Comparison of ENCODE assay signal across 27 cellular contexts in the genomic region with DNA sequence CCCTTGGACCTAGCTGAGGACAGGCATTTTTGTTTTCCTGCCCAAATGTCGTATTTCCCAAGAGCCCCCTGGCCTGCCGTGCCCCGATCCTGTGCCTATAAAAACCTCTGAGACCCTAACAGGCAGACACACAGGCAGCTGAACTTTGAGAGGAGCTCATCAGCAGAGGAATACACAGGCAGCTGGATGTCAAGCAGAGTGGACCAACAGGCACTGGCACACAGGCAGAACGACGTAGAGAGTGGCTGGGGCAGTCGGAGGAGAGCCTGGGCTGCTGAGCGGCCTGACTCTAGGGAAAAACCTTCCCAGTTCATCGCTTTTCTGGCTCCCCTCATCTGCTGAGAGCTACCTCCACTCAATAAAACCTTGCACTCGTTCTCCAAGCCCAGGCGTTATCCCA.
"Had no signal": no experiment of that assay in that cellular context is flagged by ENCODE, and none has a peak within 500 bp of the region (broad histone marks: within the 10 kb centered on the region; RNA-seq: fewer than 3 reads in every experiment).

No MANE protein-coding gene starts in this region.

- H3K9me3 Mint-ChIP-seq: dendritic cell treated with granulocyte-macrophage colony-stimulating factor and Interleukin-4, amounts not matched to agents 40 ng/mL and 50 ng/mL, for 4 days; nephron; stimulated activated naive CD8-positive, alpha-beta T cell treated with anti-CD3 and anti-CD28 coated beads, Interleukin-15, Interleukin-2, amounts not matched to agents 100 ng/mL and 50 ng/mL, for 24 hours had no signal

- H3K27me3 ChIP-seq: colonic mucosa, foreskin keratinocyte, gastroesophageal sphincter, heart left ventricle, hepatocyte, left lung, right atrium auricular region, sigmoid colon, tibial nerve, upper lobe of left lung had no signal

- H2AFZ ChIP-seq: hepatocyte had no signal

- H3K9me3 ChIP-seq: colonic mucosa, gastroesophageal sphincter, heart left ventricle, left lung, prostate gland, right atrium auricular region, sigmoid colon, thoracic aorta, tibial nerve, upper lobe of left lung had no signal

- H3K36me3 Mint-ChIP-seq: naive thymus-derived CD4-positive, alpha-beta T cell; stimulated activated effector memory CD8-positive, alpha-beta T cell treated with anti-CD3 and anti-CD28 coated beads, Interleukin-12 subunit alpha, Interleukin-12 subunit beta, amount 100 ng/mL, for 72 hours had no signal

- H3K4me2 ChIP-seq: hepatocyte had no signal

- ATAC-seq: esophagus mucosa; foreskin keratinocyte; gastroesophageal sphincter; heart left ventricle; left lung; naive thymus-derived CD4-positive, alpha-beta T cell; stimulated activated effector memory CD8-positive, alpha-beta T cell treated with anti-CD3 and anti-CD28 coated beads, Interleukin-12 subunit alpha, Interleukin-12 subunit beta, amount 100 ng/mL, for 72 hours had no signal

- H3K4me1 ChIP-seq: colonic mucosa, foreskin keratinocyte, gastroesophageal sphincter, heart left ventricle, left lung, prostate gland, right atrium auricular region, tibial nerve, upper lobe of left lung had no signal

- H3K4me1 Mint-ChIP-seq: nephron; stimulated activated effector memory CD8-positive, alpha-beta T cell treated with anti-CD3 and anti-CD28 coated beads, Interleukin-12 subunit alpha, Interleukin-12 subunit beta, amount 100 ng/mL, for 72 hours had no signal

- H3K27ac Mint-ChIP-seq: dendritic cell treated with granulocyte-macrophage colony-stimulating factor and Interleukin-4, amounts not matched to agents 40 ng/mL and 50 ng/mL, for 4 days; endodermal cell; naive thymus-derived CD4-positive, alpha-beta T cell; nephron; stimulated activated effector memory CD8-positive, alpha-beta T cell treated with anti-CD3 and anti-CD28 coated beads, Interleukin-12 subunit alpha, Interleukin-12 subunit beta, amount 100 ng/mL, for 72 hours; stimulated activated naive CD8-positive, alpha-beta T cell treated with anti-CD3 and anti-CD28 coated beads, Interleukin-15, Interleukin-2, amounts not matched to agents 100 ng/mL and 50 ng/mL, for 24 hours had no signal

- DNase-seq: colonic mucosa; effector CD8-positive, alpha-beta T cell; endodermal cell; foreskin keratinocyte; heart left ventricle; kidney; mesenchymal stem cell; midbrain; naive thymus-derived CD4-positive, alpha-beta T cell; sigmoid colon; stimulated activated CD4-positive, alpha-beta T cell treated with anti-CD3 and anti-CD28 coated beads, Interleukin-2, amount 100 ng/mL, for 24 hours; stimulated activated CD4-positive, alpha-beta T cell treated with anti-CD3 and anti-CD28 coated beads, Interleukin-4, amount 100 ng/mL, for 24 hours; upper lobe of left lung had no signal

- H3K36me3 ChIP-seq: colonic mucosa, gastroesophageal sphincter, heart left ventricle, left lung, prostate gland, right atrium auricular region, sigmoid colon, thoracic aorta, tibial nerve, upper lobe of left lung had no signal

- FAIRE-seq: kidney, urothelium cell line had no signal

- H3K27me3 Mint-ChIP-seq: dendritic cell treated with granulocyte-macrophage colony-stimulating factor and Interleukin-4, amounts not matched to agents 40 ng/mL and 50 ng/mL, for 4 days; naive thymus-derived CD4-positive, alpha-beta T cell; stimulated activated naive CD8-positive, alpha-beta T cell treated with anti-CD3 and anti-CD28 coated beads, Interleukin-15, Interleukin-2, amounts not matched to agents 100 ng/mL and 50 ng/mL, for 24 hours had no signal

- H3K4me3 ChIP-seq: colonic mucosa, gastroesophageal sphincter, heart left ventricle, hepatocyte, left lung, prostate gland, right atrium auricular region, sigmoid colon, thoracic aorta, tibial nerve, upper lobe of left lung had no signal

- H3K4me3 Mint-ChIP-seq: dendritic cell treated with granulocyte-macrophage colony-stimulating factor and Interleukin-4, amounts not matched to agents 40 ng/mL and 50 ng/mL, for 4 days; endodermal cell; naive thymus-derived CD4-positive, alpha-beta T cell; nephron; stimulated activated effector memory CD8-positive, alpha-beta T cell treated with anti-CD3 and anti-CD28 coated beads, Interleukin-12 subunit alpha, Interleukin-12 subunit beta, amount 100 ng/mL, for 72 hours; stimulated activated naive CD8-positive, alpha-beta T cell treated with anti-CD3 and anti-CD28 coated beads, Interleukin-15, Interleukin-2, amounts not matched to agents 100 ng/mL and 50 ng/mL, for 24 hours had no signal

- H3K79me2 ChIP-seq: hepatocyte had no signal

- H3K27ac ChIP-seq: colonic mucosa, epithelial cell of prostate, foreskin keratinocyte, gastroesophageal sphincter, heart left ventricle, hepatocyte, left lung, prostate gland, right atrium auricular region, sigmoid colon, thoracic aorta, tibial nerve, upper lobe of left lung had no signal
